ENCODE assay signal across 17 cellular contexts in the genomic region with DNA sequence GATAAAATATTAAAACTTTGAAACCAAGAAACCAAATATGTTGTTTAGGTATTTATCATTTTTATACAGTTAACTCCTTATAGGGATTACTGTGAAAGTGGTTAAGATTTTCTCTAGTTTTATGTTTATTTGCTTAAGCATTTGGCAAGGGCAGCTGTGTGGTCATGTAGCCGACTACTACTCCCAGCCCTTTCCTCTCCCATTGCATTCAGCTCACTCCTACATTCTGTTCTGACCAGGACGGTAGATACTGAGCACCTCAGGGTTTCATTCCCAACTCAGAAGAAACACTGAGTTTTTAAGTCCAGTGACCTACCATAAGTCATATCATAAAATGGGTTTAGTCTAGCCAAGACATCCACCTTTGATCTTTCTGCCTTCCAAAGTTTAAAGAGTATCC. TPM values are rescaled to one million over a fixed set of nuclear protein-coding genes. Genes with fewer than 3 reads are reported as not detected.
DNase-seq lines count a peak whose midpoint lies in the region; ATAC-seq and TF ChIP-seq lines count a peak whose summit lies in the region.
"Had no signal": no experiment of that assay in that cellular context is flagged by ENCODE, and none has a peak within 500 bp of the region (broad histone marks: within the 10 kb centered on the region; RNA-seq: fewer than 3 reads in every experiment).

No MANE protein-coding gene starts in this region.

- no peaks in the 10 kb centered on the region for H3K27me3 ChIP-seq in adipocyte (replicated peaks; ENCODE audit: control insufficient read depth, insufficient read depth, low read length)
- H3K27me3 ChIP-seq: MG63 had no signal

- peaks cover 22% of the 10 kb centered on the region for H3K4me1 Mint-ChIP-seq in progenitor cell of endocrine pancreas (ENCODE audit: low read depth)
- H3K4me1 Mint-ChIP-seq in effector memory CD8-positive, alpha-beta T cell (ENCODE audit: low read depth in 2 of 2) = no peaks in the 10 kb centered on the region

- no peaks in the 10 kb centered on the region for H3K9me3 Mint-ChIP-seq in progenitor cell of endocrine pancreas (ENCODE audit: low read depth)
- no peaks in the 10 kb centered on the region for H3K9me3 Mint-ChIP-seq in effector memory CD8-positive, alpha-beta T cell

- no peaks in the 10 kb centered on the region for H3K27me3 Mint-ChIP-seq in progenitor cell of endocrine pancreas
- H3K27me3 Mint-ChIP-seq in effector memory CD8-positive, alpha-beta T cell = no peaks in the 10 kb centered on the region

- no peak for TF ChIP-seq CTCF in progenitor cell of endocrine pancreas (IDR thresholded peaks at IDR 0.05; ENCODE audit: unreplicated experiment)

- no peak overlapping the region for H3K4me3 ChIP-seq in adipocyte (ENCODE audit: low read length)
- H3K4me3 ChIP-seq: GM12878, MG63, SK-N-MC had no signal

- no peaks in the 10 kb centered on the region for H3K36me3 Mint-ChIP-seq in progenitor cell of endocrine pancreas (ENCODE audit: insufficient read depth)
- peaks cover 19% of the 10 kb centered on the region for H3K36me3 Mint-ChIP-seq in effector memory CD8-positive, alpha-beta T cell (ENCODE audit: insufficient read depth)

- no peaks in the 10 kb centered on the region for H3K9me3 ChIP-seq in adipocyte (ENCODE audit: control insufficient read depth, low read length)
- H3K9me3 ChIP-seq: MG63 had no signal

- no peak overlapping the region for H3K4me3 Mint-ChIP-seq in progenitor cell of endocrine pancreas (ENCODE audit: low read depth)
- no peak overlapping the region for H3K4me3 Mint-ChIP-seq in effector memory CD8-positive, alpha-beta T cell

- DNase-seq in NCI-H510A treated with DMSO at 0.1 percent for 48 hours (lab: John Stamatoyannopoulos, UW) (peak; percentile 36), NCI-H510A (lab: John Stamatoyannopoulos, UW) (no peak), adipocyte (ENCODE audit: low read depth) (peak; percentile 35), fibroblast of peridontal ligament (ENCODE audit: extremely low read depth) (peak; percentile 69), progenitor cell of endocrine pancreas (ENCODE audit: low spot score, unreplicated experiment) (no peak), NCI-H2029 treated with DMSO at 0.1 percent for 48 hours (lab: John Stamatoyannopoulos, UW) (no peak), mucosa of gallbladder (ENCODE audit: low spot score) (no peak)
- no peak for DNase-seq in effector memory CD8-positive, alpha-beta T cell
- DNase-seq: 8988T, C1 segment of cervical spinal cord, MG63, NCI-H187, NCI-H526 had no signal

- H3K27ac Mint-ChIP-seq in progenitor cell of endocrine pancreas = peak overlapping the region; percentile 8
- no peak overlapping the region for H3K27ac Mint-ChIP-seq in effector memory CD8-positive, alpha-beta T cell

- no peak overlapping the region for H3K9ac ChIP-seq in adipocyte (ENCODE audit: low read length)

- H3K4me1 ChIP-seq in adipocyte (ENCODE audit: control insufficient read depth, insufficient read depth, low read length) = no peaks in the 10 kb centered on the region

- peaks cover 30% of the 10 kb centered on the region for H3K36me3 ChIP-seq in adipocyte (ENCODE audit: control insufficient read depth, insufficient read depth, low read length, severe bottlenecking)

- no peak for ATAC-seq in effector memory CD8-positive, alpha-beta T cell (replicated peaks)
- ATAC-seq: GM12878, Panc1, Right ventricle myocardium inferior had no signal

RNA-seq across cellular contexts. Expression of a gene that starts 19.8 kb away (rescaled TPM):
- total RNA-seq in progenitor cell of endocrine pancreas (238 and 247 TPM in 2 replicates), mucosa of gallbladder (31.0 TPM)

RNA-seq across cellular contexts. Expression of a gene that starts 38.4 kb away (rescaled TPM):
- total RNA-seq in progenitor cell of endocrine pancreas = 18.8 and 25.4 TPM in 2 replicates
- 9.7 TPM for total RNA-seq in mucosa of gallbladder

Comparison
In these comparisons a context has a peak if more than half of its experiments do, and no peak if none do; other contexts are left out.
1. DNase-seq: peak in NCI-H510A treated with DMSO at 0.1 percent for 48 hours (single experiment), adipocyte (single experiment) and fibroblast of peridontal ligament (single experiment); none in NCI-H510A (single experiment), progenitor cell of endocrine pancreas (single experiment), NCI-H2029 treated with DMSO at 0.1 percent for 48 hours (single experiment), effector memory CD8-positive, alpha-beta T cell (0 of 3) and mucosa of gallbladder (single experiment).